Comparison of ENCODE assay signal across 1 cellular context in genomic region chr1:10057744-10058294, GRCh38.
TF ChIP-seq lines count a peak whose summit lies in the region.

No MANE protein-coding gene starts in this region.

TF ChIP-seq in IMR-90, 13 proteins besides CTCF, POLR2A, EP300 and RAD21:
- TF ChIP-seq RCOR1 (IDR thresholded peaks at IDR 0.05; ENCODE audit: insufficient replicate concordance, low read length) (no peak), SMC3 (IDR thresholded peaks at IDR 0.05; ENCODE audit: low read depth, low read length) (no peak), CHD1 (IDR thresholded peaks at IDR 0.05; ENCODE audit: low read depth, low read length) (no peak)
